9 cellular contexts compared by ENCODE assay signal in genomic region chr6:56938634-56939294, GRCh38. TPM values are rescaled to one million over a fixed set of nuclear protein-coding genes. Genes with fewer than 3 reads are reported as not detected.
DNase-seq lines count a peak whose midpoint lies in the region; ATAC-seq and TF ChIP-seq lines count a peak whose summit lies in the region.
"Had no signal": no experiment of that assay in that cellular context is flagged by ENCODE, and none has a peak within 500 bp of the region (broad histone marks: within the 10 kb centered on the region; RNA-seq: fewer than 3 reads in every experiment).

No MANE protein-coding gene starts in this region.

- no peaks in the 10 kb centered on the region for H3K36me3 ChIP-seq in BE2C

- no peaks in the 10 kb centered on the region for H3K9me3 ChIP-seq in BE2C

- TF ChIP-seq CTCF in fibroblast of pulmonary artery (IDR thresholded peaks at IDR 0.05; ENCODE audit: low read length, missing control alignments) (no peak), BE2C (IDR thresholded peaks at IDR 0.05; ENCODE audit: low read depth, low read length) (no peak)

- H3K27me3 ChIP-seq in BE2C: peaks cover 21% of the 10 kb centered on the region

- no peaks in the 10 kb centered on the region for H3K4me1 ChIP-seq in BE2C

- H3K4me3 ChIP-seq in fibroblast of pulmonary artery (replicated peaks; ENCODE audit: low read depth, low read length) (no peak overlapping the region), BE2C (ENCODE audit: low read depth, low read length) (no peak overlapping the region)

- ATAC-seq in GM18511 (IDR thresholded peaks at IDR 0.05; ENCODE audit: unreplicated experiment) (peak; percentile 66), HG03571 (IDR thresholded peaks at IDR 0.05; ENCODE audit: unreplicated experiment) (no peak), GM21528 (IDR thresholded peaks at IDR 0.05; ENCODE audit: low FRiP score, unreplicated experiment) (no peak)

- DNase-seq in 8988T (peak; percentile 41), OCI-M1 (lab: John Stamatoyannopoulos, UW) (peak; percentile 49), fibroblast of pulmonary artery (ENCODE audit: low read depth) (peak; percentile 96), BE2C (no peak)
- DNase-seq in activated CD8-positive, alpha-beta memory T cell treated with anti-CD3 and anti-CD28 coated beads for 24 hours: no peak

RNA-seq across cellular contexts. Expression of gene BEND6, which starts 16.1 kb away (rescaled TPM):
- 0.26 TPM for polyA plus RNA-seq in BE2C (2012; ENCODE audit: insufficient read depth, insufficient read length, low read depth)
- polyA plus RNA-seq: IgD-negative memory B cell had no signal

Comparison
In these comparisons a context has a peak if more than half of its experiments do, and no peak if none do; other contexts are left out.
1. DNase-seq: peak in 8988T (single experiment), OCI-M1 (single experiment) and fibroblast of pulmonary artery (single experiment); none in activated CD8-positive, alpha-beta memory T cell treated with anti-CD3 and anti-CD28 coated beads for 24 hours (single experiment) and BE2C (single experiment).